Comparison of ENCODE assay signal across 21 cellular contexts in genomic region chr6:86858970-86859369, GRCh38.
DNase-seq lines count a peak whose midpoint lies in the region; ATAC-seq, FAIRE-seq and TF ChIP-seq lines count a peak whose summit lies in the region.
"Had no signal": no experiment of that assay in that cellular context is flagged by ENCODE, and none has a peak within 500 bp of the region (broad histone marks: within the 10 kb centered on the region; RNA-seq: fewer than 3 reads in every experiment).

No MANE protein-coding gene starts in this region.

- no peaks in the 10 kb centered on the region for H3K79me1 ChIP-seq in IMR-90 (ENCODE audit: low read depth in 1 of 2, low read length in 2 of 2)
- H3K79me1 ChIP-seq in neuronal stem cell (ENCODE audit: low read depth, low read length): no peaks in the 10 kb centered on the region

- no peak overlapping the region for H4K5ac ChIP-seq in IMR-90 (ENCODE audit: low read depth, low read length)

- no peak for ATAC-seq in A549
- no peak for ATAC-seq in IMR-90 (ENCODE audit: low read depth)
- peak; percentile 46 for ATAC-seq in aorta (ENCODE audit: low FRiP score)
- ATAC-seq in activated T-cell treated with anti-CD3 and anti-CD28 coated beads, Interleukin-2, amount 50 U/mL, for 4 hours: no peak

- H2AK9ac ChIP-seq in IMR-90 (replicated peaks; ENCODE audit: low read depth, low read length, poor library complexity): no peak overlapping the region

- H3K27me3 Mint-ChIP-seq in activated T-cell treated with anti-CD3 and anti-CD28 coated beads, Interleukin-2, amount 50 U/mL, for 4 hours (ENCODE audit: low read depth): no peaks in the 10 kb centered on the region
- H3K27me3 Mint-ChIP-seq: CD4-positive, alpha-beta T cell; CD8-positive, alpha-beta memory T cell had no signal

- H3K4me1 ChIP-seq in A549 (no peaks in the 10 kb centered on the region), IMR-90 (ENCODE audit: control insufficient read depth, insufficient read depth, low read length) (no peaks in the 10 kb centered on the region), neuronal stem cell (ENCODE audit: control insufficient read depth in 2 of 2, insufficient read depth in 1 of 2, low read depth in 1 of 2, low read length in 2 of 2) (no peaks in the 10 kb centered on the region), aorta (ENCODE audit: control insufficient read depth in 1 of 2, insufficient read depth in 2 of 2, low read length in 2 of 2) (no peaks in the 10 kb centered on the region)
- H3K4me1 ChIP-seq: BLaER1 treated with 17β-estradiol and CSF1 and Interleukin-3, amounts not matched to agents 10 nM and 100 nM had no signal

- H4K8ac ChIP-seq in IMR-90 (ENCODE audit: low read depth in 2 of 2, low read length in 2 of 2) (no peak overlapping the region), neuronal stem cell (ENCODE audit: low read depth, low read length) (no peak overlapping the region)

- POLR2A ChIA-PET in A549 (lab: Yijun Ruan, JAX): no interaction called here
- POLR2A ChIA-PET in IMR-90 (lab: Charles Lee; ENCODE audit: unreplicated experiment): no interaction called here

- DNase-seq in A549 (ENCODE audit: low read depth in 1 of 2, low spot score in 1 of 2): no peak
- DNase-seq in IMR-90: no peak
- no peak for DNase-seq in neuronal stem cell (ENCODE audit: low spot score)
- peak in 1 of 2 donors; percentile 40 for DNase-seq in aorta
- DNase-seq in activated effector memory CD4-positive, alpha-beta T cell treated with Interleukin-2 at 50 U/mL for 16 hours: no peak
- no peak for DNase-seq in activated T-cell treated with anti-CD3 and anti-CD28 coated beads, Interleukin-2, amount 50 U/mL, for 4 hours
- DNase-seq: AML-193; BE2C; CD4-positive, alpha-beta T cell; CD8-positive, alpha-beta memory T cell; DMS 273 treated with DMSO at 0.1 percent for 48 hours; DMS79 treated with DMSO at 0.1 percent for 48 hours; GF-D8; GOT3; H7; HCEC 1CT had no signal

- no peak for TF ChIP-seq CTCF in A549 (IDR thresholded peaks at IDR 0.05)
- TF ChIP-seq CTCF in IMR-90 (conservative IDR thresholded peaks at IDR 0.05; ENCODE audit: low read depth, low read length): no peak

- no peaks in the 10 kb centered on the region for H3K36me3 Mint-ChIP-seq in activated T-cell treated with anti-CD3 and anti-CD28 coated beads, Interleukin-2, amount 50 U/mL, for 4 hours (ENCODE audit: insufficient read depth)
- H3K36me3 Mint-ChIP-seq: CD14-positive monocyte; CD8-positive, alpha-beta memory T cell had no signal

- FAIRE-seq in A549 (lab: Jason Lieb, UNC): no peak
- FAIRE-seq: D721Med, GM12891, GM18507 had no signal

- CTCF ChIA-PET in A549 (lab: Yijun Ruan, JAX): interaction anchor here (0.7 to 0.9 kb wide), 2 partner anchors 77 to 79 kb away, joined by 3 to 5 read pairs; no protein-coding TSS in a partner anchor
- CTCF ChIA-PET in IMR-90 (lab: Yijun Ruan, JAX): no interaction called here

- H3K4me2 ChIP-seq in A549 (no peak overlapping the region), IMR-90 (ENCODE audit: low read depth, low read length) (no peak overlapping the region), neuronal stem cell (ENCODE audit: insufficient read depth, low read length, poor library complexity, severe bottlenecking) (no peak overlapping the region)
- H3K4me2 ChIP-seq: BLaER1 treated with 17β-estradiol and CSF1 and Interleukin-3, amounts not matched to agents 10 nM and 100 nM had no signal

- dilution Hi-C loops in IMR-90 (cut with HindIII; ENCODE audit: low sequenced_read_pairs, unreplicated experiment): no loop called here

- H2BK20ac ChIP-seq in IMR-90 (ENCODE audit: low read depth, low read length): no peak overlapping the region

- TF ChIP-seq EP300 in A549 (IDR thresholded peaks at IDR 0.05): no peak

- no peak overlapping the region for H3K56ac ChIP-seq in IMR-90 (ENCODE audit: extremely low read depth, insufficient read depth, low read length)

- H3K9me3 Mint-ChIP-seq in activated T-cell treated with anti-CD3 and anti-CD28 coated beads, Interleukin-2, amount 50 U/mL, for 4 hours: no peaks in the 10 kb centered on the region

- H3K9me1 ChIP-seq in IMR-90 (ENCODE audit: insufficient read depth, low read length): no peaks in the 10 kb centered on the region

- H3K23ac ChIP-seq in IMR-90 (ENCODE audit: low read depth, low read length) (no peak overlapping the region), neuronal stem cell (ENCODE audit: low read depth, low read length, poor library complexity) (no peak overlapping the region)

- H3K4me3 Mint-ChIP-seq in activated T-cell treated with anti-CD3 and anti-CD28 coated beads, Interleukin-2, amount 50 U/mL, for 4 hours: no peak overlapping the region
- H3K4me3 Mint-ChIP-seq: CD14-positive monocyte; CD4-positive, alpha-beta T cell; CD8-positive, alpha-beta memory T cell had no signal

- in situ Hi-C loops in IMR-90 (cut with MboI; ENCODE audit: low sequenced_read_pairs): loop anchor here (25.0 kb wide), 1 partner anchor 1097 kb away; no protein-coding TSS in a partner anchor

- intact Hi-C loops in IMR-90 (cut with micrococcal nuclease) (no loop called here), aorta (cut with DNase I) (loop anchor here (5.0 to 10.0 kb wide), 2 partner anchors 934 to 937 kb away; no protein-coding TSS in a partner anchor)

- H2BK5ac ChIP-seq in IMR-90 (ENCODE audit: low read depth, low read length, poor library complexity, severe bottlenecking) (no peak overlapping the region), neuronal stem cell (ENCODE audit: low read length) (no peak overlapping the region)

- no peak overlapping the region for H2AK5ac ChIP-seq in IMR-90 (ENCODE audit: low read depth, low read length)
- peak overlapping the region; percentile 37 for H2AK5ac ChIP-seq in neuronal stem cell (ENCODE audit: low read depth, low read length)

- H3K27me3 ChIP-seq in IMR-90 (ENCODE audit: control insufficient read depth, insufficient read depth, low read length): no peaks in the 10 kb centered on the region
- H3K27me3 ChIP-seq in neuronal stem cell (ENCODE audit: control insufficient read depth in 3 of 3, insufficient read depth in 3 of 3, low read depth in 1 of 3, low read length in 3 of 3): no peaks in the 10 kb centered on the region
- H3K27me3 ChIP-seq in aorta (ENCODE audit: control insufficient read depth in 1 of 2, insufficient read depth in 2 of 2, low read length in 1 of 2): no peaks in the 10 kb centered on the region
- H3K27me3 ChIP-seq: BE2C; BLaER1 treated with 17β-estradiol and CSF1 and Interleukin-3, amounts not matched to agents 10 nM and 100 nM had no signal

- H4K91ac ChIP-seq in IMR-90 (ENCODE audit: insufficient read depth, low read depth, low read length) (no peak overlapping the region), neuronal stem cell (ENCODE audit: low read depth, low read length, poor library complexity) (no peak overlapping the region)

- H2BK120ac ChIP-seq in IMR-90 (ENCODE audit: low read depth, low read length): no peak overlapping the region
- H2BK120ac ChIP-seq in neuronal stem cell (ENCODE audit: low read depth, low read length): no peak overlapping the region

- TF ChIP-seq POLR2A in A549 (IDR thresholded peaks at IDR 0.05; ENCODE audit: low read length) (no peak), IMR-90 (IDR thresholded peaks at IDR 0.05; ENCODE audit: low read depth, low read length) (no peak)

- no peaks in the 10 kb centered on the region for H3K36me3 ChIP-seq in IMR-90 (ENCODE audit: control insufficient read depth, insufficient read depth, low read length)
- no peaks in the 10 kb centered on the region for H3K36me3 ChIP-seq in neuronal stem cell (replicated peaks in 1 of 2; ENCODE audit: control insufficient read depth in 2 of 2, insufficient read depth in 2 of 2, low read length in 2 of 2)
- no peaks in the 10 kb centered on the region for H3K36me3 ChIP-seq in aorta (ENCODE audit: control insufficient read depth in 1 of 2, insufficient read depth in 2 of 2, low read length in 1 of 2)
- H3K36me3 ChIP-seq: BE2C; BLaER1 treated with 17β-estradiol and CSF1 and Interleukin-3, amounts not matched to agents 10 nM and 100 nM had no signal

- no peak overlapping the region for H2BK15ac ChIP-seq in IMR-90 (ENCODE audit: low read depth, low read length)
- no peak overlapping the region for H2BK15ac ChIP-seq in neuronal stem cell (ENCODE audit: low read length)

- BruUV-seq in IMR-90 (replicated peaks; lab: Mats Ljungman, UMichigan): no TSS peak

- no peaks in the 10 kb centered on the region for H3K4me1 Mint-ChIP-seq in activated T-cell treated with anti-CD3 and anti-CD28 coated beads, Interleukin-2, amount 50 U/mL, for 4 hours (ENCODE audit: low read depth)
- H3K4me1 Mint-ChIP-seq: CD14-positive monocyte; CD8-positive, alpha-beta memory T cell had no signal

- H3K18ac ChIP-seq in IMR-90 (ENCODE audit: low read depth, low read length) (no peak overlapping the region), neuronal stem cell (ENCODE audit: low read length) (no peak overlapping the region)

- 19% methylated on average over 3 of the region's 3 CpGs for whole genome bisulfite sequencing in A549 (ENCODE audit: missing lambda C conversion rate)
- WGBS in IMR-90 (ENCODE audit: extremely low coverage in 2 of 2, insufficient read length in 1 of 2), 2 experiments: 67% methylated on average over 1 of the region's 3 CpGs; no CpG with 5 or more reads in 1 of the 2 experiments
- no CpG with 5 or more reads among the region's 3 CpGs for WGBS in neuronal stem cell (ENCODE audit: extremely low coverage in 2 of 2, insufficient read length in 2 of 2, insufficient replicate concordance in 1 of 2), 2 donors
- WGBS in aorta, 2 donors: 72 to 77% methylated on average over 3 of the region's 3 CpGs

- no peaks in the 10 kb centered on the region for H3K9me3 ChIP-seq in A549
- H3K9me3 ChIP-seq in IMR-90 (ENCODE audit: control insufficient read depth, insufficient read depth, low read length): no peaks in the 10 kb centered on the region
- no peaks in the 10 kb centered on the region for H3K9me3 ChIP-seq in neuronal stem cell (replicated peaks in 1 of 2; ENCODE audit: control insufficient read depth in 2 of 2, insufficient read depth in 1 of 2, low read depth in 1 of 2, low read length in 2 of 2)
- no peaks in the 10 kb centered on the region for H3K9me3 ChIP-seq in aorta (ENCODE audit: control insufficient read depth, low read length)
- H3K9me3 ChIP-seq: BE2C; BLaER1 treated with 17β-estradiol and CSF1 and Interleukin-3, amounts not matched to agents 10 nM and 100 nM had no signal

- H3K4ac ChIP-seq in IMR-90 (ENCODE audit: low read depth, low read length) (no peak overlapping the region), neuronal stem cell (ENCODE audit: low read length) (no peak overlapping the region)

- no peak overlapping the region for H3K27ac ChIP-seq in A549
- no peak overlapping the region for H3K27ac ChIP-seq in IMR-90 (ENCODE audit: insufficient read depth, low read length)
- H3K27ac ChIP-seq in neuronal stem cell (replicated peaks; ENCODE audit: low read length): no peak overlapping the region
- H3K27ac ChIP-seq in aorta (ENCODE audit: low read depth in 1 of 2, low read length in 2 of 2): no peak overlapping the region
- H3K27ac ChIP-seq: BLaER1 treated with 17β-estradiol and CSF1 and Interleukin-3, amounts not matched to agents 10 nM and 100 nM had no signal

- H3K4me3 ChIP-seq in A549 (no peak overlapping the region), IMR-90 (ENCODE audit: insufficient read depth, low read depth, low read length) (no peak overlapping the region), neuronal stem cell (ENCODE audit: low read length in 2 of 2) (no peak overlapping the region), aorta (ENCODE audit: low read length in 2 of 2) (no peak overlapping the region)
- H3K4me3 ChIP-seq: BLaER1 treated with 17β-estradiol and CSF1 and Interleukin-3, amounts not matched to agents 10 nM and 100 nM had no signal

- H2AFZ ChIP-seq in IMR-90 (replicated peaks; ENCODE audit: low read length, poor library complexity): no peak overlapping the region
- no peak overlapping the region for H2AFZ ChIP-seq in neuronal stem cell (ENCODE audit: low read length)

- no peaks in the 10 kb centered on the region for H4K20me1 ChIP-seq in IMR-90 (ENCODE audit: insufficient read depth, low read length)
- H4K20me1 ChIP-seq: BLaER1 treated with 17β-estradiol and CSF1 and Interleukin-3, amounts not matched to agents 10 nM and 100 nM had no signal

- H3K9ac ChIP-seq in IMR-90 (ENCODE audit: low read depth, low read length): no peak overlapping the region
- H3K9ac ChIP-seq in neuronal stem cell (ENCODE audit: low read depth, low read length, poor library complexity): no peak overlapping the region
- H3K9ac ChIP-seq: BLaER1 treated with 17β-estradiol and CSF1 and Interleukin-3, amounts not matched to agents 10 nM and 100 nM had no signal

- TF ChIP-seq RAD21 in A549 (conservative IDR thresholded peaks at IDR 0.05 in 1 of 2, IDR thresholded peaks at IDR 0.05 in 1 of 2) (no peak), IMR-90 (IDR thresholded peaks at IDR 0.05; ENCODE audit: low read length) (no peak)

- no peak overlapping the region for H2BK12ac ChIP-seq in neuronal stem cell (ENCODE audit: low read length)

- H3K14ac ChIP-seq in IMR-90 (replicated peaks; ENCODE audit: low read depth, low read length) (no peak overlapping the region), neuronal stem cell (ENCODE audit: low read length) (no peak overlapping the region)
